Comparison of ENCODE assay signal across 8 cellular contexts in genomic region chr5:169041180-169041579, GRCh38.
"Had no signal": no experiment of that assay in that cellular context is flagged by ENCODE, and none has a peak within 500 bp of the region (broad histone marks: within the 10 kb centered on the region; RNA-seq: fewer than 3 reads in every experiment).

No MANE protein-coding gene starts in this region.

- H3K4me2 ChIP-seq: GM23338 had no signal

- H3K36me3 ChIP-seq: HAP-1 had no signal

- H2AFZ ChIP-seq: GM23248, GM23338 had no signal

- DNase-seq: GM23248, GOT3, H7, H9, HCEC 1CT, HFFc6 had no signal

- H3K9ac ChIP-seq: GM23248 had no signal

- H3K27ac ChIP-seq: GM23248 had no signal

- H3K4me3 ChIP-seq: GM23248, GM23338, HAP-1 had no signal
